Comparison of ENCODE assay signal across 26 cellular contexts in the genomic region with DNA sequence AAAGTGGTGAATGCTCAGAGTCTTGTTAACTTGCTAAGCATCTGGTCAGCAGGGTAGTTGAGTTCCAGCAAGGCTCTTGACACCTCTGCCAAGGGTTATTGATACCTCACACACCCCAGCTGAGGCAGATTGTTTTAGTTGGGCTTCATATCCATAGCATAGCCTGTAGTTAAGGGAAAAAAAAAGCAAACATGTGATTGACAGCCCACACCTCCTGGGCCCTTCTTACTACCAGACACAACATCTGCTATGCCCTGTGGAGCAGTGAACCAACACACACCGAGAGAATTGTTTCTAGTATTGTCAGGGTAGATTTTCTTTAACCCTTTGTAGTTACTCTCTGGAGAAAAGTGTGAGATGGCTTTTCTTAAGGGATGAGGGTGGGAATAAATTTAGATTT.
DNase-seq lines count a peak whose midpoint lies in the region; ATAC-seq and TF ChIP-seq lines count a peak whose summit lies in the region.
"Had no signal": no experiment of that assay in that cellular context is flagged by ENCODE, and none has a peak within 500 bp of the region (broad histone marks: within the 10 kb centered on the region; RNA-seq: fewer than 3 reads in every experiment).

No MANE protein-coding gene starts in this region.

- H3K36me3 ChIP-seq in ectodermal cell (ENCODE audit: control insufficient read depth, insufficient read depth, low read length): no peaks in the 10 kb centered on the region
- no peaks in the 10 kb centered on the region for H3K36me3 ChIP-seq in gastrocnemius medialis
- no peaks in the 10 kb centered on the region for H3K36me3 ChIP-seq in esophagus muscularis mucosa
- H3K36me3 ChIP-seq: gastroesophageal sphincter, ovary, Peyer's patch had no signal

- H3K4me1 ChIP-seq in ectodermal cell (ENCODE audit: control insufficient read depth, insufficient read depth, low read length): peaks cover 24% of the 10 kb centered on the region
- no peaks in the 10 kb centered on the region for H3K4me1 ChIP-seq in gastrocnemius medialis
- H3K4me1 ChIP-seq in esophagus muscularis mucosa: no peaks in the 10 kb centered on the region
- H3K4me1 ChIP-seq: Caco-2, gastroesophageal sphincter, Peyer's patch had no signal

- intact Hi-C loops in gastrocnemius medialis (cut with DNase I; ENCODE audit: low total_unique reads) (no loop called here), esophagus muscularis mucosa (cut with DNase I) (no loop called here)

- H3K27ac ChIP-seq in ectodermal cell (ENCODE audit: insufficient read depth, low read depth, low read length, poor library complexity, severe bottlenecking) (peak overlapping the region; percentile 58), gastrocnemius medialis (no peak overlapping the region), esophagus muscularis mucosa (replicated peaks in 1 of 4) (no peak overlapping the region)
- H3K27ac ChIP-seq: C4-2B, gastroesophageal sphincter, ovary, Peyer's patch had no signal

- 0% methylated on average over 1 of the region's 1 CpG for WGBS in ectodermal cell, 2 experiments
- 16% methylated on average over 1 of the region's 1 CpG for WGBS in esophagus muscularis mucosa

- ATAC-seq in gastrocnemius medialis: no peak
- ATAC-seq: gastroesophageal sphincter; HCT116; left colon; natural killer cell treated with Interleukin-12 subunit alpha and Interleukin-12 subunit beta and Interleukin-15 and Interleukin-18, amount 100 ng/mL, for 72 hours; stimulated activated effector memory CD8-positive, alpha-beta T cell treated with anti-CD3 and anti-CD28 coated beads, Interleukin-12 subunit alpha, Interleukin-12 subunit beta, amount 100 ng/mL, for 72 hours; T-helper 17 cell had no signal

- H3K4me3 ChIP-seq in ectodermal cell (ENCODE audit: insufficient read depth, low read depth, low read length): no peak overlapping the region
- H3K4me3 ChIP-seq in gastrocnemius medialis: no peak overlapping the region
- no peak overlapping the region for H3K4me3 ChIP-seq in esophagus muscularis mucosa
- H3K4me3 ChIP-seq: gastroesophageal sphincter, ovary, Peyer's patch had no signal

- H3K9me3 ChIP-seq in ectodermal cell (ENCODE audit: control insufficient read depth, low read length): no peaks in the 10 kb centered on the region
- no peaks in the 10 kb centered on the region for H3K9me3 ChIP-seq in gastrocnemius medialis
- H3K9me3 ChIP-seq in esophagus muscularis mucosa: no peaks in the 10 kb centered on the region
- H3K9me3 ChIP-seq: Caco-2, gastroesophageal sphincter, ovary, Peyer's patch had no signal

- TF ChIP-seq POLR2A in gastrocnemius medialis (IDR thresholded peaks at IDR 0.05) (no peak), esophagus muscularis mucosa (IDR thresholded peaks at IDR 0.05; ENCODE audit: low read depth) (no peak)

- H3K27me3 ChIP-seq in ectodermal cell (ENCODE audit: control insufficient read depth, insufficient read depth, low read length, poor library complexity, severe bottlenecking): no peaks in the 10 kb centered on the region
- no peaks in the 10 kb centered on the region for H3K27me3 ChIP-seq in gastrocnemius medialis
- no peaks in the 10 kb centered on the region for H3K27me3 ChIP-seq in esophagus muscularis mucosa
- H3K27me3 ChIP-seq: gastroesophageal sphincter, ovary, Peyer's patch had no signal

- DNase-seq in NCI-H2171 treated with DMSO at 0.1 percent for 48 hours (lab: John Stamatoyannopoulos, UW): peak; percentile 38
- no peak for DNase-seq in NCI-H2171 (lab: John Stamatoyannopoulos, UW)
- peak; percentile 32 to 81 for DNase-seq in NCI-H524 (lab: John Stamatoyannopoulos, UW)
- no peak for DNase-seq in gastrocnemius medialis
- DNase-seq in esophagus muscularis mucosa (ENCODE audit: extremely low spot score): no peak
- DNase-seq in NCI-H1694 (lab: John Stamatoyannopoulos, UW): no peak
- DNase-seq in activated naive CD4-positive, alpha-beta T cell treated with anti-CD3 and anti-CD28 coated beads, Interleukin-2, amount 50 U/mL, for 16 hours: no peak
- DNase-seq: activated CD4-positive, alpha-beta memory T cell treated with anti-CD3 and anti-CD28 coated beads for 36 hours; activated CD4-positive, CD25-positive, alpha-beta regulatory T cell treated with anti-CD3 and anti-CD28 coated beads, Interleukin-2, amount 50 U/mL, for 72 hours; activated CD8-positive, alpha-beta memory T cell treated with anti-CD3 and anti-CD28 coated beads, Interleukin-2, amount 50 U/mL, for 48 hours; activated naive CD4-positive, alpha-beta T cell treated with anti-CD3 and anti-CD28 coated beads, Interleukin-2, amount 10 ng/mL, durations not matched to agents 7 days and 5 days; Caco-2; left colon; mammary epithelial cell; NCI-H1930; NCI-H510A treated with DMSO at 0.1 percent for 48 hours; ovary; Peyer's patch; substantia nigra; T-helper 17 cell had no signal

- no peak for TF ChIP-seq EP300 in esophagus muscularis mucosa (IDR thresholded peaks at IDR 0.05)

- in situ Hi-C loops in gastrocnemius medialis (cut with MboI; ENCODE audit: low sequenced_read_pairs in 4 of 4): no loop called here

- TF ChIP-seq CTCF in gastrocnemius medialis (IDR thresholded peaks at IDR 0.05 in 4 of 5, conservative IDR thresholded peaks at IDR 0.05 in 1 of 5) (no peak), esophagus muscularis mucosa (IDR thresholded peaks at IDR 0.05) (no peak)

Comparison
In these comparisons a context has a peak if more than half of its experiments do, and no peak if none do; other contexts are left out.
1. DNase-seq: peak in NCI-H2171 treated with DMSO at 0.1 percent for 48 hours (single experiment) and NCI-H524 (2 of 2); none in NCI-H2171 (single experiment), gastrocnemius medialis (0 of 2), esophagus muscularis mucosa (single experiment), NCI-H1694 (single experiment) and activated naive CD4-positive, alpha-beta T cell treated with anti-CD3 and anti-CD28 coated beads, Interleukin-2, amount 50 U/mL, for 16 hours (single experiment).